21 cellular contexts compared by ENCODE assay signal in the genomic region with DNA sequence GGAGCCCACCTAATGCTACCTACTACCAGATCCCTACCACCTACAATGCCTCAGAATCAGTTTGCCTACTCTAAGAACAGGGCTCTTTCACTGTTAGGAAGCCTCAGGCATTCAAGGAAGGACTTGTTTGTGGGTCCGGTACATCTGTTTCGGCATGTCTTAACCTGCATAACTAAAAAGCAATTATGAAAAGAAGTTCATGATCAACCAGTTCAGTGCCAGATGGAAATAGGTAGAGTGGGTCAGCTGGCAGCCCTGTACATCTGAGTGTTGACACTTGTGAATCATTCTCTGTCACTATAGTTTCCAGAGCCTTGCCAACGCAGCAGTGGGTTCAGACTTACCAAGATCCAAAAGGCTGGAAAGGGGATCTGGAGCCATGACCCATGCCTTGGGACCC. TPM values are rescaled to one million over a fixed set of nuclear protein-coding genes. Genes with fewer than 3 reads are reported as not detected.
DNase-seq lines count a peak whose midpoint lies in the region; ATAC-seq and TF ChIP-seq lines count a peak whose summit lies in the region.
"Had no signal": no experiment of that assay in that cellular context is flagged by ENCODE, and none has a peak within 500 bp of the region (broad histone marks: within the 10 kb centered on the region; RNA-seq: fewer than 3 reads in every experiment).

No MANE protein-coding gene starts in this region.

- H2AFZ ChIP-seq in mammary epithelial cell (ENCODE audit: low read depth, low read length) (peak overlapping the region; percentile 47), hepatocyte (no peak overlapping the region)
- H2AFZ ChIP-seq: PC-9 had no signal

- TF ChIP-seq POLR2A in GM18505 (IDR thresholded peaks at IDR 0.05; ENCODE audit: borderline replicate concordance, extremely low read depth, insufficient read depth, insufficient read length), result no peak

- H3K4me1 ChIP-seq in mammary epithelial cell (ENCODE audit: insufficient read depth, low read length), result peaks cover 25% of the 10 kb centered on the region
- H3K4me1 ChIP-seq in hepatocyte (ENCODE audit: insufficient read depth), result peaks cover 19% of the 10 kb centered on the region

- H4K20me1 ChIP-seq in mammary epithelial cell (ENCODE audit: insufficient read depth, low read length) (no peaks in the 10 kb centered on the region), hepatocyte (ENCODE audit: insufficient read depth, poor library complexity, severe bottlenecking) (peaks cover 18% of the 10 kb centered on the region)

- H3K9me2 ChIP-seq in hepatocyte (replicated peaks; ENCODE audit: insufficient read depth), result no peaks in the 10 kb centered on the region

- in situ Hi-C loops in mammary epithelial cell (cut with MboI; ENCODE audit: low sequenced_read_pairs in 2 of 2), result loop anchor here in 1 of 2 donors (25.0 kb wide), 1 partner anchor 116 kb away; the partner anchor contains the start of gene IDS

- H3K79me2 ChIP-seq in mammary epithelial cell (ENCODE audit: insufficient read depth, low read length) (peaks cover 71% of the 10 kb centered on the region), hepatocyte (peaks cover 54% of the 10 kb centered on the region)

- H3K27me3 ChIP-seq in mammary epithelial cell (ENCODE audit: insufficient read depth, low read length) (no peaks in the 10 kb centered on the region), hepatocyte (no peaks in the 10 kb centered on the region)

- H3K36me3 ChIP-seq in mammary epithelial cell (ENCODE audit: insufficient read depth, low read length) (no peaks in the 10 kb centered on the region), hepatocyte (replicated peaks; ENCODE audit: insufficient read depth, low read depth) (no peaks in the 10 kb centered on the region)

- TF ChIP-seq CTCF in mammary epithelial cell (conservative IDR thresholded peaks at IDR 0.05 in 1 of 2, IDR thresholded peaks at IDR 0.05 in 1 of 2; ENCODE audit: extremely low read depth in 1 of 2, insufficient read depth in 1 of 2, low read depth in 1 of 2, low read length in 2 of 2), result no peak
- no peak for TF ChIP-seq CTCF in hepatocyte (IDR thresholded peaks at IDR 0.05; ENCODE audit: poor library complexity)

- H3K9me3 ChIP-seq in mammary epithelial cell (replicated peaks; ENCODE audit: insufficient read depth, low read length) (no peaks in the 10 kb centered on the region), hepatocyte (ENCODE audit: low read depth) (no peaks in the 10 kb centered on the region)
- H3K9me3 ChIP-seq: Caco-2 had no signal

- H3K27ac ChIP-seq in mammary epithelial cell (ENCODE audit: insufficient read depth, low read depth, low read length), result peak overlapping the region; percentile 71
- peak overlapping the region; percentile 27 for H3K27ac ChIP-seq in hepatocyte
- H3K27ac ChIP-seq: HL-60, PC-9 had no signal

- no TSS peak for BruUV-seq in mammary epithelial cell (replicated peaks; lab: Mats Ljungman, UMichigan)

- 25% methylated on average over 3 of the region's 3 CpGs for WGBS in mammary epithelial cell (ENCODE audit: low coverage, missing lambda C conversion rate)
- WGBS in hepatocyte (ENCODE audit: low lambda C conversion rate, missing lambda C conversion rate), result 89% methylated on average over 3 of the region's 3 CpGs

- intact Hi-C loops in mammary epithelial cell (cut with micrococcal nuclease), result no loop called here

- DNase-seq in COLO668 (lab: John Stamatoyannopoulos, UW; ENCODE audit: unreplicated experiment), result peak; percentile 16
- DNase-seq in HPDE6-E6E7 (ENCODE audit: extremely low spot score), result peak; percentile 84
- DNase-seq in mammary epithelial cell, result peak; percentile 85
- DNase-seq in hepatocyte (ENCODE audit: low spot score), result no peak
- DNase-seq in DMS79 (lab: John Stamatoyannopoulos, UW), result no peak
- DNase-seq in A172 (ENCODE audit: low spot score), result no peak
- DNase-seq in stimulated activated CD4-positive, alpha-beta T cell treated with anti-CD3 and anti-CD28 coated beads, Interleukin-4, amount 100 ng/mL, for 1 hour, result no peak
- DNase-seq: ACHN, AML-193, Caco-2, DMS53, H9, KBM-7, NCI-H1048, NCI-H446, NCI-H748 treated with DMSO at 0.1 percent for 48 hours, PC-9, SW 1271 had no signal

- no peak overlapping the region for H3K9ac ChIP-seq in mammary epithelial cell (ENCODE audit: insufficient read depth, low read length)

- ATAC-seq in GM18505 (IDR thresholded peaks at IDR 0.05; ENCODE audit: unreplicated experiment), result no peak

- no peak overlapping the region for H3K4me3 ChIP-seq in mammary epithelial cell (replicated peaks in 1 of 3; ENCODE audit: insufficient read depth in 1 of 3, low read depth in 2 of 3, low read length in 3 of 3)
- H3K4me3 ChIP-seq in hepatocyte, result no peak overlapping the region
- H3K4me3 ChIP-seq: PC-9 had no signal

- dilution Hi-C loops in mammary epithelial cell (cut with HindIII; ENCODE audit: low sequenced_read_pairs), result no loop called here

- peak overlapping the region; percentile 50 for H3K4me2 ChIP-seq in mammary epithelial cell (ENCODE audit: insufficient read depth, low read depth, low read length)
- H3K4me2 ChIP-seq in hepatocyte, result peak overlapping the region; percentile 79
- H3K4me2 ChIP-seq: PC-9 had no signal

- CTCF ChIA-PET in mammary epithelial cell (lab: Charles Lee; ENCODE audit: low non-redundant PET), result no interaction called here

RNA-seq across cellular contexts. Expression of gene TMEM185A, which starts 3.3 kb away (rescaled TPM):
- total RNA-seq in mammary epithelial cell (10 to 100 TPM; 19.6 to 19.7 TPM), hepatocyte (40.9 and 45.7 TPM in 2 replicates)
- polyA plus RNA-seq in mammary epithelial cell (16.5 TPM), hepatocyte (45.6 and 51.6 TPM in 2 replicates)
- polyA minus RNA-seq in mammary epithelial cell, result 385 TPM
- total RNA-seq in A172 (2014; rRNA removed; shearing (Covaris generic)), result 26.5 and 27.9 TPM in 2 replicates

RNA-seq across cellular contexts. Expression of gene HSFX2, which starts 33.2 kb away (rescaled TPM):
- not detected for total RNA-seq in mammary epithelial cell
- 0.06 TPM for polyA plus RNA-seq in mammary epithelial cell
- polyA minus RNA-seq in mammary epithelial cell, result not detected
- not detected in 2 replicates for total RNA-seq in hepatocyte
- 0.53 and 1.1 TPM in 2 replicates for polyA plus RNA-seq in hepatocyte
- total RNA-seq in A172 (2014; rRNA removed; shearing (Covaris generic)), result not detected in 2 replicates
- total RNA-seq: H9, SK-MEL-5 had no signal

RNA-seq across cellular contexts. Expression of gene MAGEA9B, which starts 41.0 kb away (rescaled TPM):
- not detected for total RNA-seq in mammary epithelial cell
- polyA plus RNA-seq in mammary epithelial cell, result not detected
- not detected for polyA minus RNA-seq in mammary epithelial cell
- 0.33 TPM in 1 of 2 replicates, not detected in the other for total RNA-seq in hepatocyte
- not detected in 2 replicates for polyA plus RNA-seq in hepatocyte
- not detected in 2 replicates for total RNA-seq in A172 (2014; rRNA removed; shearing (Covaris generic))
- total RNA-seq: Caco-2, H9, PC-9, SK-MEL-5 had no signal

Comparison
In these comparisons a context has a peak if more than half of its experiments do, and no peak if none do; other contexts are left out.
1. DNase-seq: peak in COLO668 (single experiment), HPDE6-E6E7 (single experiment) and mammary epithelial cell (single experiment); none in hepatocyte (single experiment), DMS79 (single experiment), A172 (single experiment) and stimulated activated CD4-positive, alpha-beta T cell treated with anti-CD3 and anti-CD28 coated beads, Interleukin-4, amount 100 ng/mL, for 1 hour (single experiment).